9 cellular contexts compared by ENCODE assay signal in genomic region chr11:8018742-8019631, GRCh38.
DNase-seq lines count a peak whose midpoint lies in the region; TF ChIP-seq lines count a peak whose summit lies in the region.
"Had no signal": no experiment of that assay in that cellular context is flagged by ENCODE, and none has a peak within 500 bp of the region (broad histone marks: within the 10 kb centered on the region; RNA-seq: fewer than 3 reads in every experiment).

No MANE protein-coding gene starts in this region.

- 0 out of 2 replicates have a peak overlapping the region, but pooled peaks have one; percentile 29 for H3K4me3 ChIP-seq in LNCaP clone FGC (ENCODE audit: low read depth, low read length)

- no peak for TF ChIP-seq CTCF in LNCaP clone FGC (IDR thresholded peaks at IDR 0.05; ENCODE audit: control insufficient read depth, extremely low read depth, insufficient read depth)

- peak overlapping the region; percentile 79 for H3K27ac ChIP-seq in cingulate gyrus (ENCODE audit: low read depth, low read length)
- H3K27ac ChIP-seq: KMS-11 had no signal

- peak; percentile 53 for DNase-seq in DMS79 treated with DMSO at 0.1 percent for 48 hours (lab: John Stamatoyannopoulos, UW)
- DNase-seq in LNCaP clone FGC (ENCODE audit: low read depth): no peak
- peak; percentile 82 for DNase-seq in activated CD4-positive, alpha-beta T cell treated with anti-CD3 and anti-CD28 coated beads, Interleukin-2, amount 50 U/mL, for 1 hour
- peak; percentile 56 for DNase-seq in kidney glomerular epithelial cell (lab: John Stamatoyannopoulos, UW)
- DNase-seq in stimulated activated CD4-positive, alpha-beta T cell treated with anti-CD3 and anti-CD28 coated beads, Interleukin-12 subunit alpha, Interleukin-12 subunit beta, amount 100 ng/mL, for 48 hours (ENCODE audit: low read depth in 2 of 3, low spot score in 1 of 3): peak; percentile 29 to 53 (median 32)
- no peak for DNase-seq in SIG-M5 (lab: John Stamatoyannopoulos, UW)
- DNase-seq in NOMO-1 treated with DMSO at 0.1 percent for 48 hours (lab: John Stamatoyannopoulos, UW; ENCODE audit: unreplicated experiment): no peak

Comparison
In these comparisons a context has a peak if more than half of its experiments do, and no peak if none do; other contexts are left out.
1. DNase-seq: peak in DMS79 treated with DMSO at 0.1 percent for 48 hours (single experiment), activated CD4-positive, alpha-beta T cell treated with anti-CD3 and anti-CD28 coated beads, Interleukin-2, amount 50 U/mL, for 1 hour (single experiment), kidney glomerular epithelial cell (single experiment) and stimulated activated CD4-positive, alpha-beta T cell treated with anti-CD3 and anti-CD28 coated beads, Interleukin-12 subunit alpha, Interleukin-12 subunit beta, amount 100 ng/mL, for 48 hours (3 of 3); none in LNCaP clone FGC (single experiment), SIG-M5 (single experiment) and NOMO-1 treated with DMSO at 0.1 percent for 48 hours (single experiment).